In the genomic region with DNA sequence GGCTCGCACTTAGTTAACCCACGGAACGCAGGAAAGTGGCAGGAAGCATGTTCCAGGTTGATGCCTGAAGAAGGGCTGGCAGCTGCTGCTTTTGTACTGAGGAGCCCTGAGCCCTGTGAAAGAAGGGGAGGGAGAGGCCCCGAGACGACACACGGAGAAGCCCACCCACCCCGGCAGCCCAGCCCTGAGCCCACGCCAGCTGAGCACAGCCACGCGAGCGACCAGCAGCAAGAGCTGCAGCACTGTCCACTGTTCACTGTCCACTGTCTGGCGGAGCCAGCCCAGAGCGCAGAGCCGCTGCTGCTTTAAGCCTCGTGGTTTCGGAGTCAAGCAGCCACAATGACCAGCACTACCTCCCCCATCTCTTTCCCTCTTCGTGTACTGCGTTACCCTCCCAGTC, we compare ENCODE assay signal across 28 cellular contexts. TPM values are rescaled to one million over a fixed set of nuclear protein-coding genes. Genes with fewer than 3 reads are reported as not detected.
A peak's percentile ranks its signal among the peaks of the same experiment; 100 is the strongest.
DNase-seq lines count a peak whose midpoint lies in the region; ATAC-seq, FAIRE-seq and TF ChIP-seq lines count a peak whose summit lies in the region.
"Had no signal": no experiment of that assay in that cellular context is flagged by ENCODE, and none has a peak within 500 bp of the region (broad histone marks: within the 10 kb centered on the region; RNA-seq: fewer than 3 reads in every experiment).

No MANE protein-coding gene starts in this region.

- POLR2A ChIA-PET in WTC11 (lab: Charles Lee): interaction anchor here (1.0 kb wide), 1 partner anchor 12 kb away, joined by 5 read pairs; no protein-coding TSS in a partner anchor

- no peak overlapping the region for H3K9ac ChIP-seq in kidney (ENCODE audit: low read length in 2 of 2)
- H3K9ac ChIP-seq: SK-N-SH had no signal

- ATAC-seq in left ventricle myocardium superior (no peak), left cardiac atrium (no peak), WTC11 (no peak)
- ATAC-seq: CD8-positive, alpha-beta T cell had no signal

- no peak for TF ChIP-seq CTCF in WTC11 (IDR thresholded peaks at IDR 0.05)
- TF ChIP-seq CTCF in kidney (IDR thresholded peaks at IDR 0.05; ENCODE audit: borderline replicate concordance, extremely low read depth, insufficient read depth): no peak

- H3K9me3 ChIP-seq in kidney (ENCODE audit: control insufficient read depth in 1 of 2, low read length in 2 of 2): no peaks in the 10 kb centered on the region
- H3K9me3 ChIP-seq: SK-N-SH had no signal

- CTCF ChIA-PET in WTC11 (lab: Charles Lee): interaction anchor here (0.9 to 6.9 kb wide), 3 partner anchors 11 to 95 kb away, joined by 3 to 39 read pairs (median 6); no protein-coding TSS in a partner anchor

- intact Hi-C loops in left ventricle myocardium superior (cut with micrococcal nuclease) (no loop called here), left cardiac atrium (cut with DNase I) (no loop called here), kidney (cut with DNase I) (no loop called here)

- no peak overlapping the region for H3K4me3 Mint-ChIP-seq in WTC11
- H3K4me3 Mint-ChIP-seq: CD8-positive, alpha-beta T cell had no signal

- H3K27me3 Mint-ChIP-seq in WTC11 (ENCODE audit: low read depth): no peaks in the 10 kb centered on the region
- H3K27me3 Mint-ChIP-seq: IgD-negative memory B cell had no signal

- DNase-seq in left ventricle myocardium superior (peak; percentile 31), left cardiac atrium (no peak), WTC11 (ENCODE audit: low spot score) (no peak), kidney (peak; percentile 58), NOMO-1 (lab: John Stamatoyannopoulos, UW; ENCODE audit: unreplicated experiment in 2 of 2) (no peak), GM03348 (ENCODE audit: low spot score) (no peak), NCI-H2171 treated with DMSO at 0.1 percent for 48 hours (lab: John Stamatoyannopoulos, UW) (no peak)
- DNase-seq: C1 segment of cervical spinal cord; CD8-positive, alpha-beta T cell; DMS 273 treated with DMSO at 0.1 percent for 48 hours; DMS79; EL; GDM1; NCI-H1048; NCI-H1417; NCI-H1694; NCI-H2029 treated with DMSO at 0.1 percent for 48 hours; NCI-H2227 treated with DMSO at 0.1 percent for 48 hours; NCI-H526 treated with DMSO at 0.1 percent for 48 hours; SW 1271 had no signal

- H3K27ac ChIP-seq in kidney (ENCODE audit: low read depth in 2 of 2, low read length in 2 of 2): no peak overlapping the region

- H3K4me3 ChIP-seq in kidney (ENCODE audit: low read length in 2 of 2): no peak overlapping the region

- H3K4me1 ChIP-seq in kidney (ENCODE audit: control insufficient read depth in 1 of 2, insufficient read depth in 1 of 2, low read depth in 1 of 2, low read length in 2 of 2): peaks cover 4 to 9% of the 10 kb centered on the region in 2 donors

- no peak for FAIRE-seq in kidney (lab: Jason Lieb, UNC)
- FAIRE-seq: A204.1, GM12891 had no signal

- peaks cover 24% of the 10 kb centered on the region for H3K36me3 Mint-ChIP-seq in WTC11
- H3K36me3 Mint-ChIP-seq: IgD-negative memory B cell had no signal

- H3K27ac Mint-ChIP-seq in WTC11: peak overlapping the region; percentile 100
- H3K27ac Mint-ChIP-seq: CD8-positive, alpha-beta T cell; IgD-negative memory B cell had no signal

- no peaks in the 10 kb centered on the region for H3K9me3 Mint-ChIP-seq in WTC11
- H3K9me3 Mint-ChIP-seq: CD8-positive, alpha-beta T cell; IgD-negative memory B cell had no signal

- peaks cover 52% of the 10 kb centered on the region for H3K4me1 Mint-ChIP-seq in WTC11

- H3K36me3 ChIP-seq in kidney (ENCODE audit: control insufficient read depth in 1 of 2, insufficient read depth in 2 of 2, low read length in 2 of 2): peaks cover 3 to 7% of the 10 kb centered on the region in 2 donors

TF ChIP-seq in WTC11, 78 proteins besides CTCF, POLR2A, EP300 and RAD21 (continues in another document):
- TF ChIP-seq TEAD4 (CRISPR knock-in tag; IDR thresholded peaks at IDR 0.05) (no peak), ZNF121 (CRISPR knock-in tag; IDR thresholded peaks at IDR 0.05) (no peak), MYBL2 (CRISPR knock-in tag; IDR thresholded peaks at IDR 0.05) (no peak), MXD4 (CRISPR knock-in tag; IDR thresholded peaks at IDR 0.05; ENCODE audit: borderline replicate concordance) (no peak), TP53 (CRISPR knock-in tag; IDR thresholded peaks at IDR 0.05) (no peak), ESRRA (CRISPR knock-in tag; IDR thresholded peaks at IDR 0.05; ENCODE audit: borderline replicate concordance) (no peak), JUN (CRISPR knock-in tag; IDR thresholded peaks at IDR 0.05) (no peak)
- TF ChIP-seq, protein P1, sequence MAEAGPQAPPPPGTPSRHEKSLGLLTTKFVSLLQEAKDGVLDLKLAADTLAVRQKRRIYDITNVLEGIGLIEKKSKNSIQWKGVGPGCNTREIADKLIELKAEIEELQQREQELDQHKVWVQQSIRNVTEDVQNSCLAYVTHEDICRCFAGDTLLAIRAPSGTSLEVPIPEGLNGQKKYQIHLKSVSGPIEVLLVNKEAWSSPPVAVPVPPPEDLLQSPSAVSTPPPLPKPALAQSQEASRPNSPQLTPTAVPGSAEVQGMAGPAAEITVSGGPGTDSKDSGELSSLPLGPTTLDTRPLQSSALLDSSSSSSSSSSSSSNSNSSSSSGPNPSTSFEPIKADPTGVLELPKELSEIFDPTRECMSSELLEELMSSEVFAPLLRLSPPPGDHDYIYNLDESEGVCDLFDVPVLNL (CRISPR knock-in tag; IDR thresholded peaks at IDR 0.05; ENCODE audit: borderline replicate concordance, low read depth): no peak
- TF ChIP-seq, protein P2, sequence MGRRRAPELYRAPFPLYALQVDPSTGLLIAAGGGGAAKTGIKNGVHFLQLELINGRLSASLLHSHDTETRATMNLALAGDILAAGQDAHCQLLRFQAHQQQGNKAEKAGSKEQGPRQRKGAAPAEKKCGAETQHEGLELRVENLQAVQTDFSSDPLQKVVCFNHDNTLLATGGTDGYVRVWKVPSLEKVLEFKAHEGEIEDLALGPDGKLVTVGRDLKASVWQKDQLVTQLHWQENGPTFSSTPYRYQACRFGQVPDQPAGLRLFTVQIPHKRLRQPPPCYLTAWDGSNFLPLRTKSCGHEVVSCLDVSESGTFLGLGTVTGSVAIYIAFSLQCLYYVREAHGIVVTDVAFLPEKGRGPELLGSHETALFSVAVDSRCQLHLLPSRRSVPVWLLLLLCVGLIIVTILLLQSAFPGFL (CRISPR knock-in tag; IDR thresholded peaks at IDR 0.05; ENCODE audit: borderline replicate concordance): no peak
- TF ChIP-seq, protein P3, sequence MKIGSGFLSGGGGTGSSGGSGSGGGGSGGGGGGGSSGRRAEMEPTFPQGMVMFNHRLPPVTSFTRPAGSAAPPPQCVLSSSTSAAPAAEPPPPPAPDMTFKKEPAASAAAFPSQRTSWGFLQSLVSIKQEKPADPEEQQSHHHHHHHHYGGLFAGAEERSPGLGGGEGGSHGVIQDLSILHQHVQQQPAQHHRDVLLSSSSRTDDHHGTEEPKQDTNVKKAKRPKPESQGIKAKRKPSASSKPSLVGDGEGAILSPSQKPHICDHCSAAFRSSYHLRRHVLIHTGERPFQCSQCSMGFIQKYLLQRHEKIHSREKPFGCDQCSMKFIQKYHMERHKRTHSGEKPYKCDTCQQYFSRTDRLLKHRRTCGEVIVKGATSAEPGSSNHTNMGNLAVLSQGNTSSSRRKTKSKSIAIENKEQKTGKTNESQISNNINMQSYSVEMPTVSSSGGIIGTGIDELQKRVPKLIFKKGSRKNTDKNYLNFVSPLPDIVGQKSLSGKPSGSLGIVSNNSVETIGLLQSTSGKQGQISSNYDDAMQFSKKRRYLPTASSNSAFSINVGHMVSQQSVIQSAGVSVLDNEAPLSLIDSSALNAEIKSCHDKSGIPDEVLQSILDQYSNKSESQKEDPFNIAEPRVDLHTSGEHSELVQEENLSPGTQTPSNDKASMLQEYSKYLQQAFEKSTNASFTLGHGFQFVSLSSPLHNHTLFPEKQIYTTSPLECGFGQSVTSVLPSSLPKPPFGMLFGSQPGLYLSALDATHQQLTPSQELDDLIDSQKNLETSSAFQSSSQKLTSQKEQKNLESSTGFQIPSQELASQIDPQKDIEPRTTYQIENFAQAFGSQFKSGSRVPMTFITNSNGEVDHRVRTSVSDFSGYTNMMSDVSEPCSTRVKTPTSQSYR (CRISPR knock-in tag; IDR thresholded peaks at IDR 0.05): no peak
- TF ChIP-seq, protein P4, sequence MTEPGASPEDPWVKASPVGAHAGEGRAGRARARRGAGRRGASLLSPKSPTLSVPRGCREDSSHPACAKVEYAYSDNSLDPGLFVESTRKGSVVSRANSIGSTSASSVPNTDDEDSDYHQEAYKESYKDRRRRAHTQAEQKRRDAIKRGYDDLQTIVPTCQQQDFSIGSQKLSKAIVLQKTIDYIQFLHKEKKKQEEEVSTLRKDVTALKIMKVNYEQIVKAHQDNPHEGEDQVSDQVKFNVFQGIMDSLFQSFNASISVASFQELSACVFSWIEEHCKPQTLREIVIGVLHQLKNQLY (CRISPR knock-in tag; IDR thresholded peaks at IDR 0.05): no peak
- TF ChIP-seq, protein P5, sequence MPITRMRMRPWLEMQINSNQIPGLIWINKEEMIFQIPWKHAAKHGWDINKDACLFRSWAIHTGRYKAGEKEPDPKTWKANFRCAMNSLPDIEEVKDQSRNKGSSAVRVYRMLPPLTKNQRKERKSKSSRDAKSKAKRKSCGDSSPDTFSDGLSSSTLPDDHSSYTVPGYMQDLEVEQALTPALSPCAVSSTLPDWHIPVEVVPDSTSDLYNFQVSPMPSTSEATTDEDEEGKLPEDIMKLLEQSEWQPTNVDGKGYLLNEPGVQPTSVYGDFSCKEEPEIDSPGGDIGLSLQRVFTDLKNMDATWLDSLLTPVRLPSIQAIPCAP (CRISPR knock-in tag; IDR thresholded peaks at IDR 0.05): no peak

RNA-seq across cellular contexts. Expression of a gene that starts 5.3 kb away (rescaled TPM):
- total RNA-seq in left ventricle myocardium superior (57.5 TPM), left cardiac atrium (10 to 100 TPM; 41.4 to 43.4 TPM), WTC11 (2021) (70.6 to 92.4 TPM (median 71.0 TPM) in 3 replicates), kidney (42.4 TPM)
- polyA plus RNA-seq in kidney (ENCODE audit: insufficient read depth, low read depth, low replicate concordance): 28.8 TPM

RNA-seq across cellular contexts. Expression of a gene that starts 18.4 kb away (rescaled TPM):
- total RNA-seq in left ventricle myocardium superior (15.3 TPM), left cardiac atrium (10 to 100 TPM; 25.4 to 35.9 TPM), WTC11 (2021) (10.2 to 11.1 TPM (median 10.3 TPM) in 3 replicates), kidney (7.0 TPM)
- 49.5 TPM for polyA plus RNA-seq in kidney (ENCODE audit: insufficient read depth, low read depth, low replicate concordance)
- total RNA-seq: H4, NCI-H460 had no signal
- polyA plus RNA-seq: IgD-negative memory B cell had no signal

RNA-seq across cellular contexts. Expression of a gene that starts 38.7 kb away (rescaled TPM):
- total RNA-seq in left ventricle myocardium superior (not detected), left cardiac atrium (not detected), WTC11 (2021) (0.13 to 0.25 TPM (median 0.23 TPM) in 3 replicates), kidney (not detected)
- not detected for polyA plus RNA-seq in kidney (ENCODE audit: insufficient read depth, low read depth, low replicate concordance)
- total RNA-seq: CD8-positive, alpha-beta T cell; H4; NCI-H460; OCI-LY7 had no signal
- polyA plus RNA-seq: AG04450, IgD-negative memory B cell, SK-N-SH had no signal

Comparison
In these comparisons a context has a peak if more than half of its experiments do, and no peak if none do; other contexts are left out.
1. DNase-seq: peak in left ventricle myocardium superior (single experiment) and kidney (single experiment); none in left cardiac atrium (single experiment), WTC11 (single experiment), NOMO-1 (0 of 2), GM03348 (single experiment) and NCI-H2171 treated with DMSO at 0.1 percent for 48 hours (single experiment).